ENCODE assay signal across 20 cellular contexts in the genomic region with DNA sequence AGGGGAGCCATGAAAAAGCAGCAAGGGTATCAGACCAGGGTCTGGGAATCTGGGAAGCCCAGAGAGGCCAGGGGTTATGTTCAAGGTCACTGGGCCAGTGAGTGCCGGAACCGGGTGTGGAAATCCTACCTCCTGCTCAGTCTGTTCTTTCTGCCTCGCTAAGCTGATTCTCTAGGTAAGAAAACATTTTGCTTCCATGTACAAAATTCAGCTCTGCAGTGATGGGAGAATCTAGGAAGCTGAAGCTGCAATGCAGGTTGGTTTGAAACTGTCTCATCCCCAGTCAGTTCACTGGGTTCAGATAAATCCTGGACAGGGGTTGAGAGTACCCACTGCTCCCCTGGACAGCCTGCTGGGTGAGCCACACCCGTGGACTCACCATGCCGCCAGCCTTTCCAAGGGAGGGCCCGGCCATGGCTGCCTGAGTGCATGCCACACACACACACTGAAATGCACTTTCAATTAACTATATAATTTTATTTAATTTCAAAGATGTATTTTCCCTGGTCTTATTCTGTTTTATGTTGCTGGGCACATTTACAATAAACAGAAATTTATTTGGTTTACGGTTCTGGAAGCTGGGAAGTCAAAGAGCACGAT.
A peak's percentile ranks its signal among the peaks of the same experiment; 100 is the strongest.
DNase-seq lines count a peak whose midpoint lies in the region; ATAC-seq and TF ChIP-seq lines count a peak whose summit lies in the region.
"Had no signal": no experiment of that assay in that cellular context is flagged by ENCODE, and none has a peak within 500 bp of the region (broad histone marks: within the 10 kb centered on the region; RNA-seq: fewer than 3 reads in every experiment).

No MANE protein-coding gene starts in this region.

- in situ Hi-C loops in G401 (cut with HindIII; ENCODE audit: low sequenced_read_pairs): no loop called here

- intact Hi-C loops in sciatic nerve (cut with DNase I): no loop called here

- H3K27ac ChIP-seq in VCaP: peak overlapping the region; percentile 7; the same call in 1 of the 2 replicates
- H3K27ac ChIP-seq: RWPE1, SK-N-MC had no signal

- ATAC-seq in sciatic nerve (no peak), HG02970 (IDR thresholded peaks at IDR 0.05; ENCODE audit: low FRiP score, unreplicated experiment) (no peak)

- DNase-seq in G401 (ENCODE audit: low spot score) (peak; percentile 56), islet precursor cell (peak; percentile 20), sciatic nerve (ENCODE audit: low spot score) (peak; percentile 1), NCI-H1417 treated with DMSO at 0.1 percent for 48 hours (lab: John Stamatoyannopoulos, UW) (no peak), nucleus accumbens (lab: John Stamatoyannopoulos, UW) (no peak)
- DNase-seq: BE2C, DMS79, H7, MG63, NCI-H1417, NCI-H187, NCI-H2107, NCI-H2227 treated with DMSO at 0.1 percent for 48 hours, NCI-H510A treated with DMSO at 0.1 percent for 48 hours, NCI-H748 treated with DMSO at 0.1 percent for 48 hours, SHP77 treated with DMSO at 0.1 percent for 48 hours had no signal

- TF ChIP-seq CTCF in VCaP (conservative IDR thresholded peaks at IDR 0.05): no peak

Comparison
In these comparisons a context has a peak if more than half of its experiments do, and no peak if none do; other contexts are left out.
1. DNase-seq: peak in G401 (single experiment), islet precursor cell (single experiment) and sciatic nerve (single experiment); none in NCI-H1417 treated with DMSO at 0.1 percent for 48 hours (single experiment) and nucleus accumbens (0 of 56).